35 cellular contexts compared by ENCODE assay signal in genomic region chr5:81881595-81881994, GRCh38.
"Had no signal": no experiment of that assay in that cellular context is flagged by ENCODE, and none has a peak within 500 bp of the region (broad histone marks: within the 10 kb centered on the region; RNA-seq: fewer than 3 reads in every experiment).

No MANE protein-coding gene starts in this region.

- H3K27me3 Mint-ChIP-seq: activated B cell treated with CpG ODN at 0.5 μM for 24 hours; activated CD4-positive, alpha-beta memory T cell treated with anti-CD3 and anti-CD28 coated beads for 36 hours; activated CD8-positive, alpha-beta T cell treated with anti-CD3 and anti-CD28 coated beads for 36 hours; activated naive CD8-positive, alpha-beta T cell treated with anti-CD3 and anti-CD28 coated beads for 36 hours; activated T-helper 17 cell treated with anti-CD3 and anti-CD28 coated beads, Interleukin-2, amount 50 U/mL, for 72 hours had no signal

- ATAC-seq: activated CD8-positive, alpha-beta T cell treated with anti-CD3 and anti-CD28 coated beads for 36 hours; activated naive CD4-positive, alpha-beta T cell treated with anti-CD3 and anti-CD28 coated beads, Interleukin-2, amount 50 U/mL, for 72 hours; activated T-cell treated with anti-CD3 and anti-CD28 coated beads, Interleukin-2, amount 50 U/mL, for 4 hours; activated T-cell treated with anti-CD3 and anti-CD28 coated beads, Interleukin-2, amount 50 U/mL, for 72 hours; activated T-helper 17 cell treated with anti-CD3 and anti-CD28 coated beads, Interleukin-2, amount 50 U/mL, for 72 hours; body of pancreas had no signal

- H3K36me3 Mint-ChIP-seq: activated CD4-positive, alpha-beta memory T cell treated with anti-CD3 and anti-CD28 coated beads for 36 hours; activated naive CD4-positive, alpha-beta T cell treated with anti-CD3 and anti-CD28 coated beads, Interleukin-2, amount 50 U/mL, for 72 hours; activated naive CD8-positive, alpha-beta T cell treated with anti-CD3 and anti-CD28 coated beads for 36 hours had no signal

- H3K27me3 ChIP-seq: adrenal gland, body of pancreas, brain microvascular endothelial cell, breast epithelium had no signal

- H3K4me1 Mint-ChIP-seq: activated B cell treated with CpG ODN at 0.5 μM for 24 hours; activated CD4-positive, alpha-beta T cell treated with anti-CD3 and anti-CD28 coated beads, Interleukin-2, amount 10 ng/mL, durations not matched to agents 24 days and 14 days; activated naive CD8-positive, alpha-beta T cell treated with anti-CD3 and anti-CD28 coated beads for 36 hours; activated T-helper 17 cell treated with anti-CD3 and anti-CD28 coated beads, Interleukin-2, amount 50 U/mL, for 72 hours had no signal

- H3K4me3 ChIP-seq: adrenal gland, body of pancreas, breast epithelium had no signal

- H3K27ac Mint-ChIP-seq: activated B cell treated with CpG ODN at 0.5 μM for 24 hours; activated CD4-positive, alpha-beta memory T cell treated with anti-CD3 and anti-CD28 coated beads for 36 hours; activated CD4-positive, alpha-beta T cell treated with anti-CD3 and anti-CD28 coated beads, Interleukin-2, amount 10 ng/mL, durations not matched to agents 24 days and 14 days; activated CD8-positive, alpha-beta T cell treated with anti-CD3 and anti-CD28 coated beads for 36 hours; activated naive CD4-positive, alpha-beta T cell treated with anti-CD3 and anti-CD28 coated beads for 36 hours; activated naive CD4-positive, alpha-beta T cell treated with anti-CD3 and anti-CD28 coated beads, Interleukin-2, amount 50 U/mL, for 72 hours; activated naive CD8-positive, alpha-beta T cell treated with anti-CD3 and anti-CD28 coated beads for 36 hours; activated T-cell treated with anti-CD3 and anti-CD28 coated beads, Interleukin-2, amount 50 U/mL, for 72 hours; activated T-helper 1 cell treated with anti-CD3 and anti-CD28 coated beads, Interleukin-12 subunit alpha, Interleukin-12 subunit beta, Interleukin-2, Interleukin-4 antibody, amounts not matched to agents 30 ng/mL and 10 ng/mL and 1 ng/mL, durations not matched to agents 14 hours and 24 hours and 36 hours; activated T-helper 17 cell treated with anti-CD3 and anti-CD28 coated beads, Interleukin-2, amount 50 U/mL, for 72 hours; T-helper 1 cell treated with Interleukin-12 subunit alpha and Interleukin-12 subunit beta and Interleukin-4 antibody, amounts not matched to agents 30 μg/mL and 1 μg/mL, for 36 hours; T-helper 2 cell treated with Interferon-gamma antibody and Interleukin-4, amounts not matched to agents 5 μg/mL and 100 μg/mL, for 36 hours had no signal

- DNase-seq: activated B cell treated with CpG ODN at 0.5 μM for 24 hours; activated CD4-positive, alpha-beta memory T cell treated with anti-CD3 and anti-CD28 coated beads for 36 hours; activated CD4-positive, alpha-beta T cell treated with anti-CD3 and anti-CD28 coated beads for 4 hours; activated CD4-positive, alpha-beta T cell treated with anti-CD3 and anti-CD28 coated beads, Interleukin-2, amount 10 ng/mL, durations not matched to agents 24 days and 14 days; activated CD4-positive, alpha-beta T cell treated with anti-CD3 and anti-CD28 coated beads, Interleukin-2, amount 50 U/mL, for 1 hour; activated CD4-positive, alpha-beta T cell treated with anti-CD3 and anti-CD28 coated beads, Interleukin-2, amount 50 U/mL, for 4 hours; activated CD4-positive, CD25-positive, alpha-beta regulatory T cell treated with anti-CD3 and anti-CD28 coated beads, Interleukin-2, amount 50 U/mL, for 72 hours; activated CD8-positive, alpha-beta memory T cell treated with anti-CD3 and anti-CD28 coated beads, Interleukin-2, amount 50 U/mL, for 4 hours; activated CD8-positive, alpha-beta T cell treated with anti-CD3 and anti-CD28 coated beads for 36 hours; activated effector memory CD4-positive, alpha-beta T cell treated with anti-CD3 and anti-CD28 coated beads, Interleukin-2, amount 50 U/mL, for 16 hours; activated gamma-delta T cell treated with Interleukin-2 at 50 U/mL for 16 hours; activated naive CD4-positive, alpha-beta T cell; activated naive CD4-positive, alpha-beta T cell treated with anti-CD3 and anti-CD28 coated beads for 36 hours; activated naive CD4-positive, alpha-beta T cell treated with anti-CD3 and anti-CD28 coated beads, Interleukin-2, amount 50 U/mL, for 16 hours; activated naive CD8-positive, alpha-beta T cell treated with anti-CD3 and anti-CD28 coated beads for 36 hours; activated T-cell treated with anti-CD3 and anti-CD28 coated beads for 4 hours; activated T-cell treated with anti-CD3 and anti-CD28 coated beads, Interleukin-2, amount 50 U/mL, for 1 hour; activated T-cell treated with anti-CD3 and anti-CD28 coated beads, Interleukin-2, amount 50 U/mL, for 4 hours; activated T-cell treated with anti-CD3 and anti-CD28 coated beads, Interleukin-2, amount 50 U/mL, for 72 hours; adrenal gland; amniotic stem cell; aorta; body of pancreas; brain microvascular endothelial cell; central memory CD4-positive, alpha-beta T cell; T-helper 1 cell; T-helper 2 cell; T-helper 9 cell had no signal

- H3K4me3 Mint-ChIP-seq: activated B cell treated with CpG ODN at 0.5 μM for 24 hours; activated CD4-positive, alpha-beta memory T cell treated with anti-CD3 and anti-CD28 coated beads for 36 hours; activated CD4-positive, alpha-beta T cell treated with anti-CD3 and anti-CD28 coated beads, Interleukin-2, amount 10 ng/mL, durations not matched to agents 24 days and 14 days; activated CD8-positive, alpha-beta T cell treated with anti-CD3 and anti-CD28 coated beads for 36 hours; activated naive CD4-positive, alpha-beta T cell treated with anti-CD3 and anti-CD28 coated beads for 36 hours; activated naive CD8-positive, alpha-beta T cell treated with anti-CD3 and anti-CD28 coated beads for 36 hours; activated T-cell treated with anti-CD3 and anti-CD28 coated beads, Interleukin-2, amount 50 U/mL, for 4 hours; activated T-cell treated with anti-CD3 and anti-CD28 coated beads, Interleukin-2, amount 50 U/mL, for 72 hours; activated T-helper 1 cell treated with anti-CD3 and anti-CD28 coated beads, Interleukin-12 subunit alpha, Interleukin-12 subunit beta, Interleukin-2, Interleukin-4 antibody, amounts not matched to agents 30 ng/mL and 10 ng/mL and 1 ng/mL, durations not matched to agents 14 hours and 24 hours and 36 hours; activated T-helper 17 cell treated with anti-CD3 and anti-CD28 coated beads, Interleukin-2, amount 50 U/mL, for 72 hours; T-helper 1 cell treated with Interleukin-12 subunit alpha and Interleukin-12 subunit beta and Interleukin-4 antibody, amounts not matched to agents 30 μg/mL and 1 μg/mL, for 36 hours; T-helper 2 cell treated with Interferon-gamma antibody and Interleukin-4, amounts not matched to agents 5 μg/mL and 100 μg/mL, for 36 hours had no signal

- H3K4me1 ChIP-seq: adrenal gland, body of pancreas, breast epithelium had no signal

- H3K36me3 ChIP-seq: adrenal gland, brain microvascular endothelial cell, breast epithelium had no signal

- H3K9me3 Mint-ChIP-seq: activated B cell treated with CpG ODN at 0.5 μM for 24 hours; activated CD4-positive, alpha-beta memory T cell treated with anti-CD3 and anti-CD28 coated beads for 36 hours; activated CD8-positive, alpha-beta T cell treated with anti-CD3 and anti-CD28 coated beads for 36 hours; activated naive CD4-positive, alpha-beta T cell treated with anti-CD3 and anti-CD28 coated beads for 36 hours; activated naive CD4-positive, alpha-beta T cell treated with anti-CD3 and anti-CD28 coated beads, Interleukin-2, amount 50 U/mL, for 72 hours; activated naive CD8-positive, alpha-beta T cell treated with anti-CD3 and anti-CD28 coated beads for 36 hours; activated T-cell treated with anti-CD3 and anti-CD28 coated beads, Interleukin-2, amount 50 U/mL, for 4 hours; activated T-cell treated with anti-CD3 and anti-CD28 coated beads, Interleukin-2, amount 50 U/mL, for 72 hours; activated T-helper 1 cell treated with anti-CD3 and anti-CD28 coated beads, Interleukin-12 subunit alpha, Interleukin-12 subunit beta, Interleukin-2, Interleukin-4 antibody, amounts not matched to agents 30 ng/mL and 10 ng/mL and 1 ng/mL, durations not matched to agents 14 hours and 24 hours and 36 hours; activated T-helper 17 cell treated with anti-CD3 and anti-CD28 coated beads, Interleukin-2, amount 50 U/mL, for 72 hours; T-helper 1 cell treated with Interleukin-12 subunit alpha and Interleukin-12 subunit beta and Interleukin-4 antibody, amounts not matched to agents 30 μg/mL and 1 μg/mL, for 36 hours; T-helper 2 cell treated with Interferon-gamma antibody and Interleukin-4, amounts not matched to agents 5 μg/mL and 100 μg/mL, for 36 hours had no signal

- H3K9me3 ChIP-seq: adrenal gland, body of pancreas, breast epithelium had no signal

- H3K27ac ChIP-seq: adrenal gland, body of pancreas, brain microvascular endothelial cell, breast epithelium, VCaP had no signal
